26 cellular contexts compared by ENCODE assay signal in genomic region chr7:52616552-52616951, GRCh38.
"Had no signal": no experiment of that assay in that cellular context is flagged by ENCODE, and none has a peak within 500 bp of the region (broad histone marks: within the 10 kb centered on the region; RNA-seq: fewer than 3 reads in every experiment).

No MANE protein-coding gene starts in this region.

- H3K4me1 ChIP-seq: colonic mucosa, esophagus muscularis mucosa, esophagus squamous epithelium, foreskin keratinocyte, gastrocnemius medialis, gastroesophageal sphincter, heart left ventricle, heart right ventricle had no signal

- H3K27me3 ChIP-seq: colonic mucosa, dorsolateral prefrontal cortex, esophagus muscularis mucosa, esophagus squamous epithelium, foreskin keratinocyte, gastrocnemius medialis, gastroesophageal sphincter, heart left ventricle, heart right ventricle, hepatocyte had no signal

- H3K27ac Mint-ChIP-seq: dendritic cell treated with granulocyte-macrophage colony-stimulating factor and Interleukin-4, amounts not matched to agents 40 ng/mL and 50 ng/mL, for 4 days; effector memory CD8-positive, alpha-beta T cell; endodermal cell had no signal

- H3K4me2 ChIP-seq: hepatocyte had no signal

- H3K4me3 Mint-ChIP-seq: dendritic cell treated with granulocyte-macrophage colony-stimulating factor and Interleukin-4, amounts not matched to agents 40 ng/mL and 50 ng/mL, for 4 days; effector memory CD8-positive, alpha-beta T cell; endodermal cell had no signal

- H3K4me1 Mint-ChIP-seq: endodermal cell had no signal

- H3K9me3 ChIP-seq: colonic mucosa, esophagus muscularis mucosa, esophagus squamous epithelium, gastrocnemius medialis, gastroesophageal sphincter, heart left ventricle had no signal

- DNase-seq: colonic mucosa; cortex of kidney; dermis blood vessel endothelial cell; dorsolateral prefrontal cortex; effector CD4-positive, alpha-beta T cell; effector CD8-positive, alpha-beta T cell; effector memory CD4-positive, alpha-beta T cell; effector memory CD8-positive, alpha-beta T cell; endodermal cell; erythroblast; esophagus squamous epithelium; foreskin fibroblast; foreskin keratinocyte; foreskin melanocyte; gastrocnemius medialis; glutamatergic neuron; head of caudate nucleus; heart left ventricle; heart right ventricle had no signal

- H3K79me2 ChIP-seq: hepatocyte had no signal

- H3K9me3 Mint-ChIP-seq: endodermal cell had no signal

- H3K27me3 Mint-ChIP-seq: dendritic cell treated with granulocyte-macrophage colony-stimulating factor and Interleukin-4, amounts not matched to agents 40 ng/mL and 50 ng/mL, for 4 days; effector memory CD8-positive, alpha-beta T cell had no signal

- ATAC-seq: effector memory CD8-positive, alpha-beta T cell; esophagus mucosa; foreskin keratinocyte; gastrocnemius medialis; gastroesophageal sphincter; heart left ventricle; heart right ventricle had no signal

- H3K36me3 ChIP-seq: colonic mucosa, esophagus muscularis mucosa, esophagus squamous epithelium, gastrocnemius medialis, gastroesophageal sphincter, heart left ventricle, heart right ventricle had no signal

- H3K27ac ChIP-seq: colonic mucosa, coronary artery, dorsolateral prefrontal cortex, epithelial cell of prostate, esophagus muscularis mucosa, esophagus squamous epithelium, foreskin keratinocyte, gastrocnemius medialis, gastroesophageal sphincter, heart left ventricle, heart right ventricle, hepatocyte had no signal

- H2AFZ ChIP-seq: hepatocyte had no signal

- H3K4me3 ChIP-seq: colonic mucosa, coronary artery, dorsolateral prefrontal cortex, esophagus muscularis mucosa, esophagus squamous epithelium, gastrocnemius medialis, gastroesophageal sphincter, heart left ventricle, heart right ventricle, hepatocyte had no signal
